In genomic region chr15:42498212-42499038, GRCh38 we compare ENCODE assay signal across 9 cellular contexts. TPM values are rescaled to one million over a fixed set of nuclear protein-coding genes. Genes with fewer than 3 reads are reported as not detected.
DNase-seq lines count a peak whose midpoint lies in the region; ATAC-seq and TF ChIP-seq lines count a peak whose summit lies in the region.
"Had no signal": no experiment of that assay in that cellular context is flagged by ENCODE, and none has a peak within 500 bp of the region (broad histone marks: within the 10 kb centered on the region; RNA-seq: fewer than 3 reads in every experiment).

No MANE protein-coding gene starts in this region.

- H3K27me3 ChIP-seq in CD8-positive, alpha-beta memory T cell (ENCODE audit: insufficient read depth, low read length, poor library complexity, severe bottlenecking), result no peaks in the 10 kb centered on the region

- peaks cover 28% of the 10 kb centered on the region for H3K4me1 ChIP-seq in CD8-positive, alpha-beta memory T cell (ENCODE audit: insufficient read depth, low read length)

- DNase-seq in CD8-positive, alpha-beta memory T cell, result no peak
- DNase-seq in T-cell, result no peak
- no peak for DNase-seq in natural killer cell
- no peak for DNase-seq in omental fat pad (ENCODE audit: low spot score)
- DNase-seq in cerebellum (ENCODE audit: low spot score), result no peak
- DNase-seq: activated CD4-positive, alpha-beta T cell treated with anti-CD3 and anti-CD28 coated beads for 4 hours; aorta; NCI-H1105 treated with DMSO at 0.1 percent for 48 hours had no signal

- CTCF ChIA-PET in CD8-positive, alpha-beta memory T cell (lab: Charles Lee), result no interaction called here
- CTCF ChIA-PET in T-cell (lab: Charles Lee), result no interaction called here

- no peaks in the 10 kb centered on the region for H3K27me3 Mint-ChIP-seq in CD8-positive, alpha-beta memory T cell
- H3K27me3 Mint-ChIP-seq in T-cell, result no peaks in the 10 kb centered on the region
- no peaks in the 10 kb centered on the region for H3K27me3 Mint-ChIP-seq in natural killer cell (ENCODE audit: low read depth in 2 of 2)

- peak overlapping the region; percentile 39 for H3K27ac ChIP-seq in CD8-positive, alpha-beta memory T cell (ENCODE audit: low read depth, low read length)

- POLR2A ChIA-PET in CD8-positive, alpha-beta memory T cell (lab: Charles Lee), result interaction anchor here (0.6 kb wide), 1 partner anchor 11 kb away, joined by 8 read pairs; no protein-coding TSS in a partner anchor
- POLR2A ChIA-PET in T-cell (lab: Charles Lee), result interaction anchor here (0.6 to 0.9 kb wide), 3 partner anchors 9 to 526 kb away, joined by 3 read pairs; partner anchors contain the start of gene EHD4 (in 1 of the 2)

- no peaks in the 10 kb centered on the region for H3K9me3 Mint-ChIP-seq in CD8-positive, alpha-beta memory T cell
- H3K9me3 Mint-ChIP-seq in T-cell (no peaks in the 10 kb centered on the region), natural killer cell (no peaks in the 10 kb centered on the region)

- no peaks in the 10 kb centered on the region for H3K9me3 ChIP-seq in CD8-positive, alpha-beta memory T cell (ENCODE audit: low read length)

- H3K36me3 Mint-ChIP-seq in CD8-positive, alpha-beta memory T cell, result peaks cover 0 to 28% (median 0%) of the 10 kb centered on the region in 3 donors
- H3K36me3 Mint-ChIP-seq in T-cell (no peaks in the 10 kb centered on the region), natural killer cell (no peaks in the 10 kb centered on the region)

- intact Hi-C loops in natural killer cell (cut with micrococcal nuclease), result loop anchor here (5.0 to 10.0 kb wide), 2 partner anchors 49 to 156 kb away; partner anchors contain the start of genes HAUS2 and LRRC57

- H3K4me3 Mint-ChIP-seq in CD8-positive, alpha-beta memory T cell, result peak overlapping the region in 4 of 7 donors; percentile 23 to 96 (median 28)
- H3K4me3 Mint-ChIP-seq in T-cell (peak overlapping the region in 2 of 3 donors; percentile 1 to 97), natural killer cell (peak overlapping the region; percentile 18)

- H3K36me3 ChIP-seq in CD8-positive, alpha-beta memory T cell (ENCODE audit: insufficient read depth, low read length), result no peaks in the 10 kb centered on the region

- H3K27ac Mint-ChIP-seq in CD8-positive, alpha-beta memory T cell, result peak overlapping the region in 6 of 8 donors; percentile 1 to 82 (median 62)
- H3K27ac Mint-ChIP-seq in T-cell, result peak overlapping the region; percentile 21 to 61
- H3K27ac Mint-ChIP-seq in natural killer cell, result peak overlapping the region; percentile 59 to 64

- H3K4me1 Mint-ChIP-seq in CD8-positive, alpha-beta memory T cell, result peaks cover 56 to 80% (median 68%) of the 10 kb centered on the region in 3 donors
- peaks cover 68 to 73% (median 73%) of the 10 kb centered on the region in 3 donors for H3K4me1 Mint-ChIP-seq in T-cell
- peaks cover 50 to 60% of the 10 kb centered on the region in 2 donors for H3K4me1 Mint-ChIP-seq in natural killer cell

- no peak for TF ChIP-seq CTCF in natural killer cell (IDR thresholded peaks at IDR 0.05)
- TF ChIP-seq CTCF in omental fat pad (IDR thresholded peaks at IDR 0.05), result no peak

- no peak overlapping the region for H3K4me3 ChIP-seq in CD8-positive, alpha-beta memory T cell (ENCODE audit: low read length)

- ATAC-seq in T-cell (replicated peaks in 1 of 4), result no peak
- no peak for ATAC-seq in natural killer cell
- no peak for ATAC-seq in omental fat pad (ENCODE audit: low FRiP score)
- no peak for ATAC-seq in GM18502 (IDR thresholded peaks at IDR 0.05; ENCODE audit: poor library complexity, unreplicated experiment)

RNA-seq across cellular contexts. Expression of gene SNAP23, which starts 3.0 kb away (rescaled TPM):
- total RNA-seq in CD8-positive, alpha-beta memory T cell, result 10 to 100 TPM; 48.1 to 54.4 TPM
- polyA plus RNA-seq in CD8-positive, alpha-beta memory T cell, result 59.5 TPM
- total RNA-seq in T-cell (10 to 100 TPM; 51.8 to 60.7 (median 59.3) TPM), natural killer cell (10 to 100 TPM; 72.7 to 85.2 (median 82.7) TPM), omental fat pad (10 to 100 TPM; 52.2 to 89.6 (median 81.7) TPM), cerebellum (38.0 TPM)

RNA-seq across cellular contexts. Expression of gene ZNF106, which starts 7.5 kb away (rescaled TPM):
- 10 to 100 TPM; 48.5 to 50.0 TPM for total RNA-seq in CD8-positive, alpha-beta memory T cell
- polyA plus RNA-seq in CD8-positive, alpha-beta memory T cell, result 51.6 TPM
- total RNA-seq in T-cell (10 to 100 TPM; 33.1 to 41.1 (median 36.7) TPM), natural killer cell (10 to 100 TPM; 39.6 to 53.1 (median 52.2) TPM), omental fat pad (100 to 1,000 TPM in 1 of 4 donors, 10 to 100 TPM in 3; 85.6 to 105 (median 93.7) TPM), cerebellum (49.7 TPM)

RNA-seq across cellular contexts. Expression of gene LRRC57, which starts 50.2 kb away (rescaled TPM):
- total RNA-seq in CD8-positive, alpha-beta memory T cell, result 10 to 100 TPM; 23.7 to 24.7 TPM
- 6.8 TPM for polyA plus RNA-seq in CD8-positive, alpha-beta memory T cell
- total RNA-seq in T-cell (10 to 100 TPM; 13.4 to 24.6 (median 18.4) TPM), natural killer cell (10 to 100 TPM; 29.4 to 43.9 (median 29.4) TPM), omental fat pad (10 to 100 TPM; 12.1 to 26.6 (median 19.3) TPM), cerebellum (20.2 TPM)

RNA-seq across cellular contexts. Expression of gene HAUS2, which starts 50.2 kb away (rescaled TPM):
- total RNA-seq in CD8-positive, alpha-beta memory T cell, result 10 to 100 TPM; 56.7 to 56.8 TPM
- polyA plus RNA-seq in CD8-positive, alpha-beta memory T cell, result 33.4 TPM
- total RNA-seq in T-cell, result 10 to 100 TPM; 13.1 to 21.8 (median 16.8) TPM
- 10 to 100 TPM; 24.9 to 26.2 (median 26.1) TPM for total RNA-seq in natural killer cell
- 10 to 100 TPM; 24.6 to 41.9 (median 28.6) TPM for total RNA-seq in omental fat pad
- 27.3 TPM for total RNA-seq in cerebellum
